Comparison of ENCODE assay signal across 8 cellular contexts in genomic region chr17:37643118-37643766, GRCh38. TPM values are rescaled to one million over a fixed set of nuclear protein-coding genes. Genes with fewer than 3 reads are reported as not detected.
A peak's percentile ranks its signal among the peaks of the same experiment; 100 is the strongest.
DNase-seq lines count a peak whose midpoint lies in the region; ATAC-seq and TF ChIP-seq lines count a peak whose summit lies in the region.

A gene with protein sequence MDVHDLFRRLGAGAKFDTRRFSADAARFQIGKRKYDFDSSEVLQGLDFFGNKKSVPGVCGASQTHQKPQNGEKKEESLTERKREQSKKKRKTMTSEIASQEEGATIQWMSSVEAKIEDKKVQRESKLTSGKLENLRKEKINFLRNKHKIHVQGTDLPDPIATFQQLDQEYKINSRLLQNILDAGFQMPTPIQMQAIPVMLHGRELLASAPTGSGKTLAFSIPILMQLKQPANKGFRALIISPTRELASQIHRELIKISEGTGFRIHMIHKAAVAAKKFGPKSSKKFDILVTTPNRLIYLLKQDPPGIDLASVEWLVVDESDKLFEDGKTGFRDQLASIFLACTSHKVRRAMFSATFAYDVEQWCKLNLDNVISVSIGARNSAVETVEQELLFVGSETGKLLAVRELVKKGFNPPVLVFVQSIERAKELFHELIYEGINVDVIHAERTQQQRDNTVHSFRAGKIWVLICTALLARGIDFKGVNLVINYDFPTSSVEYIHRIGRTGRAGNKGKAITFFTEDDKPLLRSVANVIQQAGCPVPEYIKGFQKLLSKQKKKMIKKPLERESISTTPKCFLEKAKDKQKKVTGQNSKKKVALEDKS (minus strand): TSS chr17:37643446. CDS start chr17:37643420, 26 bp downstream.

- H3K27me3 ChIP-seq in right cardiac atrium (ENCODE audit: control insufficient read depth, insufficient read depth) (no peaks in the 10 kb centered on the region), psoas muscle (ENCODE audit: insufficient read depth in 3 of 3, low read length in 2 of 3) (peaks cover 0 to 26% (median 0%) of the 10 kb centered on the region in 3 donors)

- intact Hi-C loops in T-helper 2 cell treated with Interferon-gamma antibody and Interleukin-4, amounts not matched to agents 100 ng/mL and 5 ng/mL, for 36 hours (cut with micrococcal nuclease): loop anchor here (1.0 to 10.0 kb wide), 3 partner anchors 34 to 152 kb away; partner anchors contain the start of gene SYNRG
- intact Hi-C loops in right cardiac atrium (cut with DNase I) (loop anchor here in 1 of 4 donors (10.0 kb wide), 1 partner anchor 172 kb away; no protein-coding TSS in a partner anchor), psoas muscle (cut with DNase I) (loop anchor here in 1 of 2 donors (10.0 kb wide), 1 partner anchor 172 kb away; no protein-coding TSS in a partner anchor)

- peak; percentile 63 for ATAC-seq in HG02870 (IDR thresholded peaks at IDR 0.05; ENCODE audit: unreplicated experiment)
- ATAC-seq in right cardiac atrium: peak; percentile 99
- peak; percentile 97 to 100 (median 98) for ATAC-seq in psoas muscle

- H3K9me3 ChIP-seq in right cardiac atrium (ENCODE audit: control insufficient read depth, low read length): no peaks in the 10 kb centered on the region
- H3K9me3 ChIP-seq in psoas muscle: no peaks in the 10 kb centered on the region

- H3K4me1 ChIP-seq in right cardiac atrium (ENCODE audit: control insufficient read depth, insufficient read depth, low read length) (no peaks in the 10 kb centered on the region), psoas muscle (peaks cover 20% of the 10 kb centered on the region)

- H3K27ac ChIP-seq in right cardiac atrium (ENCODE audit: low read length) (peak within 1 kb of the TSS; percentile 90), psoas muscle (peak within 1 kb of the TSS; percentile 94)

- whole genome bisulfite sequencing in right cardiac atrium: under 1% methylated on average over 43 of the region's 43 CpGs
- WGBS in psoas muscle, 3 donors: 0 to 1% (median 1%) methylated on average over 40 to 43 of the region's 43 CpGs

- peak; percentile 6 for TF ChIP-seq CTCF in psoas muscle (IDR thresholded peaks at IDR 0.05)

- peak; percentile 71 for TF ChIP-seq POLR2A in GM10847 (IDR thresholded peaks at IDR 0.05; ENCODE audit: extremely low read depth, insufficient read length)

- peaks cover 0 to 38% of the 10 kb centered on the region in 2 donors for H3K36me3 ChIP-seq in psoas muscle (ENCODE audit: insufficient read depth in 1 of 2, low read depth in 1 of 2)

- DNase-seq in NCI-H2029 (lab: John Stamatoyannopoulos, UW) (peak; percentile 81), anterior cingulate cortex (lab: John Stamatoyannopoulos, UW) (peak in 57 of 58 donors; percentile 31 to 91 (median 79)), right cardiac atrium (peak; percentile 96 to 98 (median 96)), psoas muscle (peak; percentile 94 to 97), ureter (ENCODE audit: low spot score) (peak; percentile 91)

- H3K4me3 ChIP-seq in right cardiac atrium (ENCODE audit: low read length) (peak within 1 kb of the TSS; percentile 83), psoas muscle (peak within 1 kb of the TSS; percentile 95)

RNA-seq across cellular contexts. Expression of the gene that starts here (rescaled TPM):
- 33.9 and 35.0 TPM in 2 replicates for total RNA-seq in T-helper 2 cell treated with Interferon-gamma antibody and Interleukin-4, amounts not matched to agents 100 ng/mL and 5 ng/mL, for 36 hours
- total RNA-seq in right cardiac atrium (10 to 100 TPM; 14.3 to 16.5 (median 15.5) TPM), psoas muscle (10 to 100 TPM; 13.4 to 17.7 (median 16.3) TPM), ureter (37.9 TPM)
- polyA plus RNA-seq in right cardiac atrium (8.7 TPM), psoas muscle (10 to 100 TPM in 2 of 3 donors, 1 to 10 TPM in 1; 9.2 to 20.1 (median 13.1) TPM)

Comparison
In these comparisons a context has a peak if more than half of its experiments do, and no peak if none do; other contexts are left out.
1. Peak in every context shown above with its lines: DNase-seq, ATAC-seq, H3K4me3 ChIP-seq and H3K27ac ChIP-seq.